Comparison of ENCODE assay signal across 12 cellular contexts in genomic region chr14:88599321-88599720, GRCh38. TPM values are rescaled to one million over a fixed set of nuclear protein-coding genes. Genes with fewer than 3 reads are reported as not detected.
DNase-seq lines count a peak whose midpoint lies in the region; ATAC-seq and TF ChIP-seq lines count a peak whose summit lies in the region.
"Had no signal": no experiment of that assay in that cellular context is flagged by ENCODE, and none has a peak within 500 bp of the region (broad histone marks: within the 10 kb centered on the region; RNA-seq: fewer than 3 reads in every experiment).

No MANE protein-coding gene starts in this region.

- peak overlapping the region; percentile 53 for H3K4me3 Mint-ChIP-seq in activated T-cell treated with anti-CD3 and anti-CD28 coated beads, Interleukin-2, amount 50 U/mL, for 4 hours
- peak overlapping the region; percentile 56 for H3K4me3 Mint-ChIP-seq in nephron progenitor cell

- no peak overlapping the region for H3K4me3 ChIP-seq in prostate gland
- H3K4me3 ChIP-seq: pancreas had no signal

- no peaks in the 10 kb centered on the region for H3K9me3 ChIP-seq in prostate gland
- H3K9me3 ChIP-seq: pancreas had no signal

- TF ChIP-seq CTCF in nephron progenitor cell (IDR thresholded peaks at IDR 0.05) = no peak
- no peak for TF ChIP-seq CTCF in prostate gland (IDR thresholded peaks at IDR 0.05)

- no peaks in the 10 kb centered on the region for H3K9me3 Mint-ChIP-seq in activated T-cell treated with anti-CD3 and anti-CD28 coated beads, Interleukin-2, amount 50 U/mL, for 4 hours
- no peaks in the 10 kb centered on the region for H3K9me3 Mint-ChIP-seq in nephron progenitor cell

- DNase-seq in activated T-cell treated with anti-CD3 and anti-CD28 coated beads, Interleukin-2, amount 50 U/mL, for 4 hours = no peak
- no peak for DNase-seq in activated T-cell treated with anti-CD3 and anti-CD28 coated beads, Interleukin-2, amount 50 U/mL, for 48 hours
- DNase-seq in nephron progenitor cell = no peak
- DNase-seq in middle frontal gyrus (ENCODE audit: extremely low spot score, low spot score) = no peak
- DNase-seq in activated effector memory CD4-positive, alpha-beta T cell treated with Interleukin-2 at 50 U/mL for 16 hours = no peak
- DNase-seq in prostate gland (ENCODE audit: low spot score) = no peak
- DNase-seq: activated CD4-positive, alpha-beta T cell treated with anti-CD3 and anti-CD28 coated beads for 4 hours; NCI-H345; pancreas had no signal

- 96% methylated on average over 8 of the region's 8 CpGs for WGBS in prostate gland

- TF ChIP-seq POLR2A in prostate gland (IDR thresholded peaks at IDR 0.05) = no peak

- ATAC-seq in activated T-cell treated with anti-CD3 and anti-CD28 coated beads, Interleukin-2, amount 50 U/mL, for 4 hours = no peak
- peak; percentile 37 for ATAC-seq in GM21576 (IDR thresholded peaks at IDR 0.05; ENCODE audit: unreplicated experiment)
- peak; percentile 17 for ATAC-seq in HG03342 (IDR thresholded peaks at IDR 0.05; ENCODE audit: unreplicated experiment)
- ATAC-seq: HCT116, pancreas had no signal

- no peaks in the 10 kb centered on the region for H3K27me3 ChIP-seq in prostate gland (replicated peaks; ENCODE audit: insufficient read depth)
- H3K27me3 ChIP-seq: pancreas had no signal

- H3K36me3 ChIP-seq in prostate gland = no peaks in the 10 kb centered on the region

- peak overlapping the region; percentile 85 for H3K27ac Mint-ChIP-seq in nephron progenitor cell

- H3K36me3 Mint-ChIP-seq in activated T-cell treated with anti-CD3 and anti-CD28 coated beads, Interleukin-2, amount 50 U/mL, for 4 hours (ENCODE audit: insufficient read depth) = peaks cover 53% of the 10 kb centered on the region
- H3K36me3 Mint-ChIP-seq in nephron progenitor cell (ENCODE audit: low read depth) = peaks cover 90% of the 10 kb centered on the region

- peaks cover 25% of the 10 kb centered on the region for H3K4me1 Mint-ChIP-seq in activated T-cell treated with anti-CD3 and anti-CD28 coated beads, Interleukin-2, amount 50 U/mL, for 4 hours (ENCODE audit: low read depth)
- peaks cover 43% of the 10 kb centered on the region for H3K4me1 Mint-ChIP-seq in nephron progenitor cell

- H3K27me3 Mint-ChIP-seq in activated T-cell treated with anti-CD3 and anti-CD28 coated beads, Interleukin-2, amount 50 U/mL, for 4 hours (ENCODE audit: low read depth) = no peaks in the 10 kb centered on the region
- H3K27me3 Mint-ChIP-seq in nephron progenitor cell (ENCODE audit: low read depth, poor library complexity) = no peaks in the 10 kb centered on the region

- intact Hi-C loops in prostate gland (cut with DNase I) = no loop called here

- H3K4me1 ChIP-seq in prostate gland (replicated peaks) = no peaks in the 10 kb centered on the region
- H3K4me1 ChIP-seq: pancreas had no signal

- no peak overlapping the region for H3K27ac ChIP-seq in prostate gland
- H3K27ac ChIP-seq: pancreas had no signal

RNA-seq across cellular contexts. Expression of gene ZC3H14, which starts 36.5 kb away (rescaled TPM):
- 10 to 100 TPM; 44.1 to 51.2 (median 46.7) TPM for total RNA-seq in activated T-cell treated with anti-CD3 and anti-CD28 coated beads, Interleukin-2, amount 50 U/mL, for 4 hours
- 100 to 1,000 TPM in 1 of 2 donors, 10 to 100 TPM in 1; 79.9 to 103 TPM for total RNA-seq in prostate gland

RNA-seq across cellular contexts. Expression of gene PTPN21, which starts 44.5 kb away (rescaled TPM):
- under 1 TPM; 0.33 to 0.45 (median 0.33) TPM for total RNA-seq in activated T-cell treated with anti-CD3 and anti-CD28 coated beads, Interleukin-2, amount 50 U/mL, for 4 hours
- total RNA-seq in prostate gland = 10 to 100 TPM; 16.8 to 47.8 TPM

Comparison
In these comparisons a context has a peak if more than half of its experiments do, and no peak if none do; other contexts are left out.
1. ATAC-seq: peak in GM21576 (single experiment) and HG03342 (single experiment); none in activated T-cell treated with anti-CD3 and anti-CD28 coated beads, Interleukin-2, amount 50 U/mL, for 4 hours (0 of 2).
2. RNA of gene PTPN21, which starts 44.5 kb away (total RNA-seq): 16.8 to 47.8 TPM in prostate gland; 0.33 to 0.45 TPM in activated T-cell treated with anti-CD3 and anti-CD28 coated beads, Interleukin-2, amount 50 U/mL, for 4 hours; every median in the first group is over 10 times any median in the second.